33 cellular contexts compared by ENCODE assay signal in genomic region chr10:80394358-80394916, GRCh38. TPM values are rescaled to one million over a fixed set of nuclear protein-coding genes. Genes with fewer than 3 reads are reported as not detected.
"Had no signal": no experiment of that assay in that cellular context is flagged by ENCODE, and none has a peak within 500 bp of the region (broad histone marks: within the 10 kb centered on the region; RNA-seq: fewer than 3 reads in every experiment).

No MANE protein-coding gene starts in this region.

- H3K27ac ChIP-seq: coronary artery, gastroesophageal sphincter, heart left ventricle, hepatocyte, left lung, prostate gland, right atrium auricular region, testis, tibial artery, upper lobe of right lung, vagina had no signal

- H3K4me1 Mint-ChIP-seq: naive thymus-derived CD8-positive, alpha-beta T cell; stimulated activated effector memory CD8-positive, alpha-beta T cell treated with anti-CD3 and anti-CD28 coated beads, Interleukin-12 subunit alpha, Interleukin-12 subunit beta, amount 100 ng/mL, for 72 hours had no signal

- H3K27me3 ChIP-seq: heart left ventricle, hepatocyte, left lung, right atrium auricular region, testis, upper lobe of right lung, vagina had no signal

- H3K4me3 Mint-ChIP-seq: naive thymus-derived CD8-positive, alpha-beta T cell; nephron progenitor cell; stimulated activated effector memory CD8-positive, alpha-beta T cell treated with anti-CD3 and anti-CD28 coated beads, Interleukin-12 subunit alpha, Interleukin-12 subunit beta, amount 100 ng/mL, for 72 hours had no signal

- H3K9me3 ChIP-seq: gastroesophageal sphincter, heart left ventricle, left lung, prostate gland, right atrium auricular region, testis, tibial artery, upper lobe of right lung, vagina had no signal

- H3K9me3 Mint-ChIP-seq: naive thymus-derived CD8-positive, alpha-beta T cell; nephron progenitor cell; stimulated activated effector memory CD8-positive, alpha-beta T cell treated with anti-CD3 and anti-CD28 coated beads, Interleukin-12 subunit alpha, Interleukin-12 subunit beta, amount 100 ng/mL, for 72 hours had no signal

- H3K36me3 Mint-ChIP-seq: naive thymus-derived CD8-positive, alpha-beta T cell; stimulated activated effector memory CD8-positive, alpha-beta T cell treated with anti-CD3 and anti-CD28 coated beads, Interleukin-12 subunit alpha, Interleukin-12 subunit beta, amount 100 ng/mL, for 72 hours had no signal

- ATAC-seq: gastroesophageal sphincter; heart left ventricle; left cardiac atrium; left lung; naive thymus-derived CD8-positive, alpha-beta T cell; sciatic nerve; stimulated activated effector memory CD8-positive, alpha-beta T cell treated with anti-CD3 and anti-CD28 coated beads, Interleukin-12 subunit alpha, Interleukin-12 subunit beta, amount 100 ng/mL, for 72 hours; upper lobe of right lung had no signal

- H3K4me2 ChIP-seq: hepatocyte, smooth muscle cell had no signal

- DNase-seq: dermis blood vessel endothelial cell; effector memory CD4-positive, alpha-beta T cell; erythroblast; foreskin fibroblast; heart left ventricle; left cardiac atrium; left lung; mesendoderm; naive thymus-derived CD8-positive, alpha-beta T cell; nephron progenitor cell; stimulated activated CD4-positive, alpha-beta T cell treated with anti-CD3 and anti-CD28 coated beads, Interleukin-12 subunit alpha, Interleukin-12 subunit beta, amount 100 ng/mL, for 4 hours; stimulated activated CD4-positive, alpha-beta T cell treated with anti-CD3 and anti-CD28 coated beads, Interleukin-1b, Interleukin-23, amount 100 ng/mL, for 48 hours; stimulated activated CD4-positive, alpha-beta T cell treated with anti-CD3 and anti-CD28 coated beads, Interleukin-4, amount 100 ng/mL, for 1 hour; stimulated activated naive CD4-positive, alpha-beta T cell treated with Interleukin-2 at 50 U/mL for 16 hours; substantia nigra; testis; tibial artery; upper lobe of right lung had no signal

- H2AFZ ChIP-seq: hepatocyte had no signal

- H3K27ac Mint-ChIP-seq: naive thymus-derived CD8-positive, alpha-beta T cell; stimulated activated effector memory CD8-positive, alpha-beta T cell treated with anti-CD3 and anti-CD28 coated beads, Interleukin-12 subunit alpha, Interleukin-12 subunit beta, amount 100 ng/mL, for 72 hours had no signal

- H3K4me1 ChIP-seq: gastroesophageal sphincter, prostate gland, right atrium auricular region, testis, tibial artery, upper lobe of right lung, vagina had no signal

- H3K79me2 ChIP-seq: hepatocyte had no signal

- H3K36me3 ChIP-seq: gastroesophageal sphincter, heart left ventricle, left lung, prostate gland, right atrium auricular region, tibial artery, upper lobe of right lung, vagina had no signal

- H3K4me3 ChIP-seq: coronary artery, gastroesophageal sphincter, heart left ventricle, hepatocyte, left lung, prostate gland, right atrium auricular region, smooth muscle cell, testis, tibial artery, upper lobe of right lung, vagina had no signal

RNA-seq across cellular contexts. Expression of gene DYDC2, which starts 37.9 kb away (rescaled TPM):
- total RNA-seq: dermis blood vessel endothelial cell; endothelial cell of umbilical vein; gastroesophageal sphincter; heart left ventricle; left cardiac atrium; lung microvascular endothelial cell; myocyte; naive thymus-derived CD8-positive, alpha-beta T cell; osteocyte; prostate gland; right atrium auricular region; sciatic nerve; smooth muscle cell; upper lobe of right lung; vagina had no signal
- polyA plus RNA-seq: endothelial cell of umbilical vein; heart left ventricle; hepatocyte; naive thymus-derived CD8-positive, alpha-beta T cell; smooth muscle cell had no signal

RNA-seq across cellular contexts. Expression of gene DYDC1, which starts 37.9 kb away (rescaled TPM):
- total RNA-seq: dermis blood vessel endothelial cell; endothelial cell of umbilical vein; gastroesophageal sphincter; heart left ventricle; hepatocyte; kidney epithelial cell; left cardiac atrium; lower leg skin; lung microvascular endothelial cell; myocyte; naive thymus-derived CD8-positive, alpha-beta T cell; osteocyte; right atrium auricular region; sciatic nerve; smooth muscle cell; upper lobe of right lung; vagina had no signal
- polyA plus RNA-seq: endothelial cell of umbilical vein; heart left ventricle; hepatocyte; naive thymus-derived CD8-positive, alpha-beta T cell; smooth muscle cell had no signal
